ENCODE assay signal across 19 cellular contexts in genomic region chr18:40810371-40810770, GRCh38.
DNase-seq lines count a peak whose midpoint lies in the region; ATAC-seq and TF ChIP-seq lines count a peak whose summit lies in the region.
"Had no signal": no experiment of that assay in that cellular context is flagged by ENCODE, and none has a peak within 500 bp of the region (broad histone marks: within the 10 kb centered on the region; RNA-seq: fewer than 3 reads in every experiment).

No MANE protein-coding gene starts in this region.

- POLR2A ChIA-PET in PC-3 (lab: Charles Lee; ENCODE audit: unreplicated experiment): no interaction called here

- peak; percentile 69 for ATAC-seq in PC-3
- ATAC-seq in GM19328 (IDR thresholded peaks at IDR 0.05; ENCODE audit: unreplicated experiment): no peak
- ATAC-seq in mucosa of descending colon: no peak

- H2AFZ ChIP-seq in PC-3 (ENCODE audit: low read length): no peak overlapping the region

- TF ChIP-seq CTCF in PC-3 (conservative IDR thresholded peaks at IDR 0.05; ENCODE audit: low read depth, low read length) (no peak), mucosa of descending colon (IDR thresholded peaks at IDR 0.05) (no peak)

- DNase-seq in HS-5 (ENCODE audit: low read depth) (peak; percentile 35), PC-3 (peak; percentile 54), epithelial cell of prostate (ENCODE audit: low read depth, low spot score) (peak; percentile 24), myocyte (ENCODE audit: low read depth) (peak; percentile 0), H7 (no peak), mucosa of descending colon (no peak), NCI-H510A (lab: John Stamatoyannopoulos, UW) (no peak)
- DNase-seq: activated naive CD4-positive, alpha-beta T cell treated with anti-CD3 and anti-CD28 coated beads for 36 hours; activated T-cell treated with anti-CD3 and anti-CD28 coated beads for 4 hours; Caco-2; Karpas-422; NCI-H1105 treated with DMSO at 0.1 percent for 48 hours; NCI-H2227 treated with DMSO at 0.1 percent for 48 hours; nephron progenitor cell; spleen had no signal

- no peaks in the 10 kb centered on the region for H3K79me2 ChIP-seq in PC-3 (ENCODE audit: low read length)

- H3K36me3 ChIP-seq in PC-3 (ENCODE audit: low read depth, low read length) (no peaks in the 10 kb centered on the region), H7 (replicated peaks; ENCODE audit: control insufficient read depth, insufficient read depth, low read length) (no peaks in the 10 kb centered on the region), mucosa of descending colon (ENCODE audit: low read depth) (no peaks in the 10 kb centered on the region)
- H3K36me3 ChIP-seq: ascending aorta, prostate gland, spleen had no signal

- no peak overlapping the region for H3K9ac ChIP-seq in PC-3 (ENCODE audit: low read length)

- H3K27me3 ChIP-seq in PC-3 (ENCODE audit: low read length) (no peaks in the 10 kb centered on the region), H7 (ENCODE audit: control insufficient read depth, insufficient read depth, low read length) (no peaks in the 10 kb centered on the region)
- H3K27me3 ChIP-seq: ascending aorta, spleen had no signal

- no peak overlapping the region for H3K4me3 ChIP-seq in PC-3 (ENCODE audit: low read length)
- H3K4me3 ChIP-seq in H7 (ENCODE audit: insufficient read depth, low read depth, low read length): no peak overlapping the region
- H3K4me3 ChIP-seq in mucosa of descending colon: no peak overlapping the region
- H3K4me3 ChIP-seq: ascending aorta, coronary artery, prostate gland, spleen had no signal

- no TSS peak for BruUV-seq in PC-3 (replicated peaks; lab: Mats Ljungman, UMichigan)

- no peak overlapping the region for H3K4me2 ChIP-seq in PC-3 (ENCODE audit: low read length)

- H3K9me2 ChIP-seq in PC-3 (replicated peaks; ENCODE audit: low read length): no peaks in the 10 kb centered on the region

- CTCF ChIA-PET in PC-3 (lab: Charles Lee): no interaction called here

- no peaks in the 10 kb centered on the region for H3K9me3 ChIP-seq in PC-3 (ENCODE audit: low read length)
- no peaks in the 10 kb centered on the region for H3K9me3 ChIP-seq in mucosa of descending colon
- H3K9me3 ChIP-seq: ascending aorta, Caco-2, prostate gland had no signal

- intact Hi-C loops in PC-3 (cut with micrococcal nuclease) (no loop called here), mucosa of descending colon (cut with DNase I, micrococcal nuclease) (no loop called here)

- H3K4me1 ChIP-seq in PC-3 (ENCODE audit: insufficient read depth, low read length) (peaks cover 8% of the 10 kb centered on the region), mucosa of descending colon (ENCODE audit: low read depth) (no peaks in the 10 kb centered on the region)
- H3K4me1 ChIP-seq: ascending aorta, Caco-2, prostate gland, spleen had no signal

- H4K20me1 ChIP-seq in PC-3 (ENCODE audit: low read length): no peaks in the 10 kb centered on the region

- no peak overlapping the region for H3K27ac ChIP-seq in PC-3 (ENCODE audit: low read length)
- peak overlapping the region; percentile 42 for H3K27ac ChIP-seq in epithelial cell of prostate
- H3K27ac ChIP-seq: ascending aorta, coronary artery, prostate gland, spleen had no signal

- no peaks in the 10 kb centered on the region for H3F3A ChIP-seq in PC-3 (ENCODE audit: low read length, unreplicated experiment)

Comparison
In these comparisons a context has a peak if more than half of its experiments do, and no peak if none do; other contexts are left out.
1. DNase-seq: peak in HS-5 (single experiment), PC-3 (single experiment), epithelial cell of prostate (single experiment) and myocyte (single experiment); none in H7 (single experiment), mucosa of descending colon (0 of 3) and NCI-H510A (single experiment).